15 cellular contexts compared by ENCODE assay signal in genomic region chr9:126148523-126148870, GRCh38.
DNase-seq lines count a peak whose midpoint lies in the region; ATAC-seq and TF ChIP-seq lines count a peak whose summit lies in the region.
"Had no signal": no experiment of that assay in that cellular context is flagged by ENCODE, and none has a peak within 500 bp of the region (broad histone marks: within the 10 kb centered on the region; RNA-seq: fewer than 3 reads in every experiment).

No MANE protein-coding gene starts in this region.

- peaks cover 1% of the 10 kb centered on the region for H3K36me3 Mint-ChIP-seq in chondrocyte (ENCODE audit: low read depth)
- H3K36me3 Mint-ChIP-seq: CD4-positive, CD25-positive, alpha-beta regulatory T cell had no signal

- DNase-seq in activated CD8-positive, alpha-beta memory T cell treated with anti-CD3 and anti-CD28 coated beads for 24 hours, result peak; percentile 28
- no peak for DNase-seq in activated CD8-positive, alpha-beta memory T cell treated with anti-CD3 and anti-CD28 coated beads, Interleukin-2, amount 50 U/mL, for 4 hours
- DNase-seq in chondrocyte (ENCODE audit: low spot score) (peak; percentile 50), mucosa of gallbladder (ENCODE audit: low spot score) (peak; percentile 1), testis (peak; percentile 6), GM19240 (ENCODE audit: insufficient read length, low spot score) (no peak)
- DNase-seq: Calu3; CD4-positive, CD25-positive, alpha-beta regulatory T cell; GM23248; NCI-H1092; NCI-H1694 treated with DMSO at 0.1 percent for 48 hours; PC-3 had no signal

- TF ChIP-seq CTCF in chondrocyte (IDR thresholded peaks at IDR 0.05) (no peak), testis (IDR thresholded peaks at IDR 0.05) (no peak)

- H3K27me3 ChIP-seq in testis, result no peaks in the 10 kb centered on the region

- no peak for TF ChIP-seq POLR2A in testis (IDR thresholded peaks at IDR 0.05)

- WGBS in testis, 2 donors, result 92 to 93% methylated on average over 8 to 10 of the region's 10 CpGs

- H3K4me1 Mint-ChIP-seq in chondrocyte (ENCODE audit: low read depth), result no peaks in the 10 kb centered on the region

- intact Hi-C loops in testis (cut with DNase I; ENCODE audit: low total_unique reads), result no loop called here

- H3K27ac Mint-ChIP-seq in chondrocyte (ENCODE audit: unreplicated experiment), result no peak overlapping the region
- H3K27ac Mint-ChIP-seq: CD4-positive, CD25-positive, alpha-beta regulatory T cell had no signal

- no peaks in the 10 kb centered on the region for H3K4me1 ChIP-seq in testis

- no peak for ATAC-seq in GM19035 (IDR thresholded peaks at IDR 0.05; ENCODE audit: unreplicated experiment)
- no peak for ATAC-seq in activated CD4-positive, CD25-positive, alpha-beta regulatory T cell treated with anti-CD3 and anti-CD28 coated beads, Interleukin-2, amount 50 U/mL, for 24 hours
- ATAC-seq: K562, PC-3 had no signal

- no peak overlapping the region for H3K4me3 ChIP-seq in testis
- H3K4me3 ChIP-seq: GM23248, K562 had no signal

- no peak overlapping the region for H3K27ac ChIP-seq in testis
- H3K27ac ChIP-seq: GM23248 had no signal

- peaks cover 53% of the 10 kb centered on the region for H3K27me3 Mint-ChIP-seq in chondrocyte (ENCODE audit: low read depth)

- no peak overlapping the region for H3K4me3 Mint-ChIP-seq in chondrocyte (ENCODE audit: unreplicated experiment)
- H3K4me3 Mint-ChIP-seq: CD4-positive, CD25-positive, alpha-beta regulatory T cell had no signal

- no peaks in the 10 kb centered on the region for H3K9me3 Mint-ChIP-seq in chondrocyte (ENCODE audit: low read depth)

- H3K9me3 ChIP-seq in testis, result no peaks in the 10 kb centered on the region

- no peaks in the 10 kb centered on the region for H3K36me3 ChIP-seq in testis (ENCODE audit: low read depth, missing control alignments)

Comparison
In these comparisons a context has a peak if more than half of its experiments do, and no peak if none do; other contexts are left out.
1. DNase-seq: peak in activated CD8-positive, alpha-beta memory T cell treated with anti-CD3 and anti-CD28 coated beads for 24 hours (single experiment), chondrocyte (single experiment), mucosa of gallbladder (single experiment) and testis (single experiment); none in activated CD8-positive, alpha-beta memory T cell treated with anti-CD3 and anti-CD28 coated beads, Interleukin-2, amount 50 U/mL, for 4 hours (single experiment) and GM19240 (single experiment).